Comparison of ENCODE assay signal across 27 cellular contexts in genomic region chr6:163625265-163625664, GRCh38.
"Had no signal": no experiment of that assay in that cellular context is flagged by ENCODE, and none has a peak within 500 bp of the region (broad histone marks: within the 10 kb centered on the region; RNA-seq: fewer than 3 reads in every experiment).

No MANE protein-coding gene starts in this region.

- DNase-seq: naive thymus-derived CD4-positive, alpha-beta T cell; natural killer cell; occipital lobe; ovary; posterior cingulate gyrus; right cardiac atrium; right lobe of liver; sigmoid colon; small intestine; stimulated activated CD4-positive, alpha-beta T cell treated with anti-CD3 and anti-CD28 coated beads, Interleukin-15, amount 100 ng/mL, for 24 hours; stimulated activated CD4-positive, alpha-beta T cell treated with anti-CD3 and anti-CD28 coated beads, Interleukin-2, amount 100 ng/mL, for 24 hours; stimulated activated CD4-positive, alpha-beta T cell treated with anti-CD3 and anti-CD28 coated beads, Interleukin-2, amount 100 ng/mL, for 48 hours; stimulated activated CD4-positive, alpha-beta T cell treated with anti-CD3 and anti-CD28 coated beads, Interleukin-4, amount 100 ng/mL, for 24 hours; stimulated activated naive B cell treated with anti-CD40 and anti-IgM and Interleukin-4, amounts not matched to agents 10 μg/mL and 1 μg/mL and 100 μg/mL, for 72 hours; stimulated activated naive CD4-positive, alpha-beta T cell treated with Interleukin-2 at 50 U/mL for 16 hours; stomach; thyroid gland; trophoblast cell; upper lobe of left lung had no signal

- H3K27me3 ChIP-seq: neural progenitor cell, ovary, right lobe of liver, sigmoid colon, thyroid gland, tibial nerve, upper lobe of left lung, vagina had no signal

- H3K36me3 ChIP-seq: neural progenitor cell, ovary, prostate gland, right lobe of liver, sigmoid colon, stomach, thoracic aorta, thyroid gland, tibial nerve, upper lobe of left lung, vagina had no signal

- H3K4me3 ChIP-seq: neural progenitor cell, ovary, prostate gland, right lobe of liver, sigmoid colon, stomach, thoracic aorta, thyroid gland, tibial nerve, upper lobe of left lung, vagina had no signal

- ATAC-seq: naive thymus-derived CD4-positive, alpha-beta T cell; natural killer cell; right cardiac atrium; right lobe of liver; stimulated activated effector memory CD8-positive, alpha-beta T cell treated with anti-CD3 and anti-CD28 coated beads, Interleukin-12 subunit alpha, Interleukin-12 subunit beta, amount 100 ng/mL, for 72 hours; stimulated activated naive B cell treated with anti-CD40 and anti-IgM and Interleukin-4, amounts not matched to agents 10 μg/mL and 1 μg/mL and 100 μg/mL, for 72 hours had no signal

- H2AFZ ChIP-seq: neural progenitor cell, parathyroid adenoma had no signal

- H3K79me2 ChIP-seq: parathyroid adenoma had no signal

- FAIRE-seq: small intestine, urothelium cell line had no signal

- H3K9me3 ChIP-seq: ovary, prostate gland, right lobe of liver, thyroid gland, vagina had no signal

- H3K9ac ChIP-seq: neural progenitor cell, parathyroid adenoma had no signal

- H3K4me1 ChIP-seq: neural progenitor cell, parathyroid adenoma, prostate gland, right lobe of liver, sigmoid colon, stomach, thyroid gland, tibial nerve, upper lobe of left lung, vagina had no signal

- H3K4me2 ChIP-seq: neural progenitor cell had no signal

- H3K27ac ChIP-seq: neural progenitor cell, ovary, parathyroid adenoma, prostate gland, right lobe of liver, sigmoid colon, stomach, thoracic aorta, thyroid gland, tibial nerve, upper lobe of left lung, vagina had no signal
